ENCODE assay signal across 22 cellular contexts in genomic region chr6:11953641-11954040, GRCh38.
"Had no signal": no experiment of that assay in that cellular context is flagged by ENCODE, and none has a peak within 500 bp of the region (broad histone marks: within the 10 kb centered on the region; RNA-seq: fewer than 3 reads in every experiment).

No MANE protein-coding gene starts in this region.

- H3K9me3 Mint-ChIP-seq: activated naive CD4-positive, alpha-beta T cell treated with anti-CD3 and anti-CD28 coated beads, Interleukin-2, amount 50 U/mL, for 72 hours; neural crest cell; stimulated activated naive CD8-positive, alpha-beta T cell treated with anti-CD3 and anti-CD28 coated beads, Interleukin-15, amount 100 ng/mL, for 72 hours; T-cell; T-helper 2 cell treated with Interferon-gamma antibody and Interleukin-4, amounts not matched to agents 5 μg/mL and 100 μg/mL, for 36 hours had no signal

- H3K27ac Mint-ChIP-seq: activated naive CD4-positive, alpha-beta T cell treated with anti-CD3 and anti-CD28 coated beads, Interleukin-2, amount 50 U/mL, for 72 hours; naive thymus-derived CD4-positive, alpha-beta T cell; stimulated activated naive CD8-positive, alpha-beta T cell treated with anti-CD3 and anti-CD28 coated beads, Interleukin-15, amount 100 ng/mL, for 72 hours; T-cell; T-helper 2 cell treated with Interferon-gamma antibody and Interleukin-4, amounts not matched to agents 5 μg/mL and 100 μg/mL, for 36 hours had no signal

- ATAC-seq: activated CD4-positive, CD25-positive, alpha-beta regulatory T cell treated with anti-CD3 and anti-CD28 coated beads, Interleukin-2, amount 50 U/mL, for 24 hours; activated naive CD4-positive, alpha-beta T cell treated with anti-CD3 and anti-CD28 coated beads, Interleukin-2, amount 50 U/mL, for 72 hours; heart right ventricle; left lobe of liver; lower lobe of right lung; naive thymus-derived CD4-positive, alpha-beta T cell; stimulated activated naive CD8-positive, alpha-beta T cell treated with anti-CD3 and anti-CD28 coated beads, Interleukin-15, amount 100 ng/mL, for 72 hours; T-cell had no signal

- H3K27me3 Mint-ChIP-seq: stimulated activated naive CD8-positive, alpha-beta T cell treated with anti-CD3 and anti-CD28 coated beads, Interleukin-15, amount 100 ng/mL, for 72 hours; T-cell had no signal

- H3K27me3 ChIP-seq: adrenal gland, ascending aorta, heart right ventricle, right atrium auricular region, suprapubic skin, tibial nerve had no signal

- DNase-seq: activated T-cell treated with anti-CD3 and anti-CD28 coated beads, Interleukin-2, amount 50 U/mL, for 1 hour; adrenal gland; central memory CD4-positive, alpha-beta T cell; heart right ventricle; kidney; lower lobe of right lung; naive thymus-derived CD4-positive, alpha-beta T cell; occipital lobe; stimulated activated CD4-positive, alpha-beta T cell treated with anti-CD3 and anti-CD28 coated beads, Interleukin-1b, Interleukin-23, amount 100 ng/mL, for 48 hours; stimulated activated naive CD8-positive, alpha-beta T cell treated with anti-CD3 and anti-CD28 coated beads, Interleukin-15, amount 100 ng/mL, for 72 hours; T-cell had no signal

- H3K4me3 Mint-ChIP-seq: naive thymus-derived CD4-positive, alpha-beta T cell; neural crest cell; stimulated activated naive CD8-positive, alpha-beta T cell treated with anti-CD3 and anti-CD28 coated beads, Interleukin-15, amount 100 ng/mL, for 72 hours; T-cell; T-helper 2 cell treated with Interferon-gamma antibody and Interleukin-4, amounts not matched to agents 5 μg/mL and 100 μg/mL, for 36 hours had no signal

- H3K4me3 ChIP-seq: adrenal gland, ascending aorta, heart right ventricle, lower lobe of right lung, right atrium auricular region, suprapubic skin, tibial nerve had no signal

- H3K4me1 Mint-ChIP-seq: stimulated activated naive CD8-positive, alpha-beta T cell treated with anti-CD3 and anti-CD28 coated beads, Interleukin-15, amount 100 ng/mL, for 72 hours; T-cell had no signal

- H3K27ac ChIP-seq: adrenal gland, ascending aorta, heart right ventricle, lower lobe of right lung, right atrium auricular region, suprapubic skin, tibial nerve, VCaP had no signal

- H3K9me3 ChIP-seq: adrenal gland, ascending aorta, lower lobe of right lung, right atrium auricular region, suprapubic skin, tibial nerve had no signal

- H3K4me1 ChIP-seq: adrenal gland, ascending aorta, heart right ventricle, lower lobe of right lung, right atrium auricular region, tibial nerve had no signal

- FAIRE-seq: colon had no signal

- H3K36me3 Mint-ChIP-seq: activated naive CD4-positive, alpha-beta T cell treated with anti-CD3 and anti-CD28 coated beads, Interleukin-2, amount 50 U/mL, for 72 hours; naive thymus-derived CD4-positive, alpha-beta T cell; T-cell had no signal

- H3K36me3 ChIP-seq: adrenal gland, ascending aorta, heart right ventricle, lower lobe of right lung, right atrium auricular region, suprapubic skin, tibial nerve had no signal
